8 cellular contexts compared by ENCODE assay signal in the genomic region with DNA sequence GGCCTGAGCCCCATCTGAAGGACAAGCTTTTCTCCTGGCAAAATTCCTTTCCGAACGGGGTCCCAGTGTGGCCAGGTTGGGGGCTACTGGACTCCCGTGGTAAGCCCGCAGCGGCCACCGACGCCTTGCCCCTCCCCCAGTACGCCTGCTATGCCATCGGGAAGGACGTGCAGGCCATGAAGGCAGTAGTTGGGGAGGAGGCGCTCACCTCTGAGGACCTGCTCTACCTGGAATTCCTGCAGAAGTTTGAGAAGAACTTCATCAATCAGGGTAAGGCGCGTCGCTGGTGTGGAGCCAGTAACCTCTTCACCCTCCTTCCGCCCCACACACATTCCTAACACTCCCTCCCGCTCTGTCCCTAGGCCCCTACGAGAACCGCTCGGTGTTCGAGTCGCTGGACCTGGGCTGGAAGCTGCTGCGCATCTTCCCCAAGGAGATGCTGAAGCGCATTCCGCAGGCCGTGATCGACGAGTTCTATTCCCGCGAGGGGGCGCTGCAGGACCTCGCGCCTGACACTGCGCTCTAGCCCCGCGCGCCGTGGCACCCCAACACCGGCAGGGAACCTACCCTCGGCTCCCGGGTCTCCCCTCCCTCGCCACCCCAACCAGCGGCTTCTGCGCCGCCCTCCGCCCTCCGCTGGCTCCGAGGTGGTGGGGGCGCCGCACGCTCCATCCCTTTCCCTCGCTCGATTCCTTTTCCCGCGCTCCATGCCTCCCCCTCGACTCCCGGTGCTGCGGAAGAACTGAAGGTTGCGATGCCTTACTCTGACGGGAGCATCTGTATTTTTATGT. TPM values are rescaled to one million over a fixed set of nuclear protein-coding genes. Genes with fewer than 3 reads are reported as not detected.
DNase-seq lines count a peak whose midpoint lies in the region; ATAC-seq and TF ChIP-seq lines count a peak whose summit lies in the region.

No MANE protein-coding gene starts in this region.

- H3K9me3 Mint-ChIP-seq in T-cell, result no peaks in the 10 kb centered on the region

- TF ChIP-seq CTCF in retinal pigment epithelial cell (conservative IDR thresholded peaks at IDR 0.05; ENCODE audit: low read depth, low read length), result peak; percentile 43

- POLR2A ChIA-PET in T-cell (lab: Charles Lee), result no interaction called here

- peak overlapping the region; percentile 40 for H3K4me3 ChIP-seq in right cardiac atrium (ENCODE audit: low read length)
- H3K4me3 ChIP-seq in retinal pigment epithelial cell (ENCODE audit: low read length), result no peak overlapping the region
- peak overlapping the region in 1 of 2 donors; percentile 47 for H3K4me3 ChIP-seq in aorta (ENCODE audit: low read length in 2 of 2)

- intact Hi-C loops in right cardiac atrium (cut with DNase I) (no loop called here), aorta (cut with DNase I) (loop anchor here (2.0 to 5.0 kb wide), 2 partner anchors 36 to 38 kb away; no protein-coding TSS in a partner anchor)

- DNase-seq in DMS 273 (lab: John Stamatoyannopoulos, UW; ENCODE audit: unreplicated experiment) (peak; percentile 84), DMS 273 treated with DMSO at 0.1 percent for 48 hours (lab: John Stamatoyannopoulos, UW) (no peak), T-cell (peak; percentile 63 to 85 (median 78)), amniotic epithelial cell (ENCODE audit: low read depth) (peak; percentile 48), right cardiac atrium (peak; percentile 79 to 90 (median 88)), retinal pigment epithelial cell (ENCODE audit: low read depth) (no peak), aorta (peak; percentile 82 to 93)

- H3K4me3 Mint-ChIP-seq in T-cell, result peak overlapping the region; percentile 82 to 85 (median 84)

- H3K9me3 ChIP-seq in right cardiac atrium (ENCODE audit: control insufficient read depth, low read length) (no peaks in the 10 kb centered on the region), aorta (ENCODE audit: control insufficient read depth, low read length) (no peaks in the 10 kb centered on the region)

- peak; percentile 77 for ATAC-seq in HG03159 (IDR thresholded peaks at IDR 0.05; ENCODE audit: unreplicated experiment)
- peak; percentile 93 to 98 (median 96) for ATAC-seq in T-cell (replicated peaks in 1 of 4)
- ATAC-seq in right cardiac atrium, result peak; percentile 74 to 85
- ATAC-seq in aorta (ENCODE audit: low FRiP score), result peak; percentile 87

- H3K27me3 ChIP-seq in right cardiac atrium (ENCODE audit: control insufficient read depth, insufficient read depth) (no peaks in the 10 kb centered on the region), aorta (ENCODE audit: control insufficient read depth in 1 of 2, insufficient read depth in 2 of 2, low read length in 1 of 2) (no peaks in the 10 kb centered on the region)

- H3K27ac ChIP-seq in right cardiac atrium (ENCODE audit: low read length) (no peak overlapping the region), aorta (ENCODE audit: low read depth in 1 of 2, low read length in 2 of 2) (no peak overlapping the region)

- peak overlapping the region in 1 of 2 donors; percentile 72 for H3K27ac Mint-ChIP-seq in T-cell

- H3K36me3 Mint-ChIP-seq in T-cell, result no peaks in the 10 kb centered on the region

- CTCF ChIA-PET in T-cell (lab: Charles Lee), result interaction anchor here (0.6 to 3.0 kb wide), 14 partner anchors 7 to 1361 kb away, joined by 3 to 12 read pairs (median 4); no protein-coding TSS in a partner anchor

- H3K4me1 Mint-ChIP-seq in T-cell, result peaks cover 6 to 9% (median 7%) of the 10 kb centered on the region in 3 donors

- H3K4me1 ChIP-seq in right cardiac atrium (ENCODE audit: control insufficient read depth, insufficient read depth, low read length) (no peaks in the 10 kb centered on the region), aorta (ENCODE audit: control insufficient read depth in 1 of 2, insufficient read depth in 2 of 2, low read length in 2 of 2) (no peaks in the 10 kb centered on the region)

- peaks cover 17 to 27% of the 10 kb centered on the region in 2 donors for H3K27me3 Mint-ChIP-seq in T-cell

- 9% methylated on average over 59 of the region's 59 CpGs for WGBS in right cardiac atrium
- WGBS in aorta, 2 donors, result 4% methylated on average over 59 of the region's 59 CpGs

- H3K36me3 ChIP-seq in aorta (ENCODE audit: control insufficient read depth in 1 of 2, insufficient read depth in 2 of 2, low read length in 1 of 2), result no peaks in the 10 kb centered on the region

RNA-seq across cellular contexts. Expression of gene ANKRD53, which starts 13.6 kb away (rescaled TPM):
- total RNA-seq in T-cell, result under 1 TPM in 4 of 5 donors, not detected in 1; 0.20 to 0.88 (median 0.45) TPM
- total RNA-seq in right cardiac atrium, result 1 to 10 TPM in 3 of 4 donors, under 1 TPM in 1; 0.71 to 3.1 (median 1.1) TPM
- 1.3 TPM for polyA plus RNA-seq in right cardiac atrium
- 1 to 10 TPM; 1.9 to 3.3 TPM for total RNA-seq in aorta
- polyA plus RNA-seq in aorta, result 1 to 10 TPM in 1 of 2 donors, under 1 TPM in 1; 0.88 to 5.0 TPM

RNA-seq across cellular contexts. Expression of gene ATP6V1B1, which starts 29.1 kb away (rescaled TPM):
- total RNA-seq in T-cell (not detected), right cardiac atrium (under 1 TPM in 2 of 4 donors, not detected in 2; 0.26 to 0.84 TPM), aorta (1 to 10 TPM in 1 of 2 donors, not detected in 1; 1.8 TPM)
- polyA plus RNA-seq in right cardiac atrium (0.93 TPM), aorta (1 to 10 TPM; 3.1 to 6.4 TPM)

RNA-seq across cellular contexts. Expression of gene TEX261, which starts 29.9 kb away (rescaled TPM):
- total RNA-seq in T-cell (10 to 100 TPM; 35.9 to 60.3 (median 48.1) TPM), right cardiac atrium (10 to 100 TPM; 43.4 to 59.4 (median 51.0) TPM), aorta (10 to 100 TPM; 51.0 to 58.1 TPM)
- polyA plus RNA-seq in right cardiac atrium (37.7 TPM), aorta (10 to 100 TPM; 26.8 to 37.0 TPM)

Comparison
In these comparisons a context has a peak if more than half of its experiments do, and no peak if none do; other contexts are left out.
1. DNase-seq: peak in DMS 273 (single experiment), T-cell (34 of 34), amniotic epithelial cell (single experiment), right cardiac atrium (3 of 3) and aorta (2 of 2); none in DMS 273 treated with DMSO at 0.1 percent for 48 hours (single experiment) and retinal pigment epithelial cell (single experiment).
2. intact Hi-C loops: an anchor here in aorta (2.0 to 5.0 kb wide); none called in right cardiac atrium.
3. Peak in every context shown above with its lines, with median percentiles within 50 percentile points of each other: ATAC-seq.